In the genomic region with DNA sequence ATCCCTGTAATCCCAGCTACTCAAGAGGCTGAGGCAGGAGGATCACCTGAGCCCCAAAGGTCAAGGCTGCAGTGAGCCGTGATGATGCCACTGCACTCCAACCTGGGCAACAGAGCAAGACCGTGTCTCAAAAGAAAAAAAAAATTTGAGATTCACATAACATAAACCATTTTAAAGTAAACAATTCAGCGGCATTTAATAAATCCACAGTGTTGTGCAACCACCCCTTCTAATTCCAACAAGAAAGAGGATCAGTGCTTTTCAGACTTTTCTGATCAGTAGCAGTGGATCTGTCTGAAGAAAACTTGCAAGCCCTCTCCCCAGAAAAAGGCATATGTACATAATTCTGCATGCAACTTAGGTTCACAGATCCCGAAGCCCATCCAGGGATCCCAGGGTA, we compare ENCODE assay signal across 24 cellular contexts. TPM values are rescaled to one million over a fixed set of nuclear protein-coding genes. Genes with fewer than 3 reads are reported as not detected.
"Had no signal": no experiment of that assay in that cellular context is flagged by ENCODE, and none has a peak within 500 bp of the region (broad histone marks: within the 10 kb centered on the region; RNA-seq: fewer than 3 reads in every experiment).

No MANE protein-coding gene starts in this region.

- H3K36me3 Mint-ChIP-seq: IgD-negative memory B cell had no signal

- H3K27me3 ChIP-seq: SJSA1 had no signal

- H3K4me3 Mint-ChIP-seq: IgD-negative memory B cell had no signal

- H3K27me3 Mint-ChIP-seq: IgD-negative memory B cell had no signal

- DNase-seq: Kasumi-1, MM.1S, NCI-H1092 treated with DMSO at 0.1 percent for 48 hours, NCI-H1436, NCI-H187, NCI-H2029, NCI-H2081 treated with DMSO at 0.1 percent for 48 hours, NCI-H2171, NCI-H226, NCI-H446, NCI-H510A, NCI-H524 treated with DMSO at 0.1 percent for 48 hours, NCI-H69, NCI-H774, Right ventricle myocardium superior, RPMI8226, SIG-M5 had no signal

- H3K4me3 ChIP-seq: K562, SJSA1, SK-N-MC had no signal

- H3K9me3 Mint-ChIP-seq: IgD-negative memory B cell had no signal

- H3K9me3 ChIP-seq: SJSA1 had no signal

- H3K27ac ChIP-seq: KMS-11, SJSA1, SK-N-MC had no signal

- ATAC-seq: K562 had no signal

RNA-seq across cellular contexts. Expression of a gene that starts 7.2 kb away (rescaled TPM):
- total RNA-seq: HT-29, M059J, Right ventricle myocardium superior, SJSA1 had no signal
